In genomic region chr12:119183942-119184695, GRCh38 we compare ENCODE assay signal across 19 cellular contexts. TPM values are rescaled to one million over a fixed set of nuclear protein-coding genes. Genes with fewer than 3 reads are reported as not detected.
DNase-seq lines count a peak whose midpoint lies in the region; ATAC-seq and TF ChIP-seq lines count a peak whose summit lies in the region.
"Had no signal": no experiment of that assay in that cellular context is flagged by ENCODE, and none has a peak within 500 bp of the region (broad histone marks: within the 10 kb centered on the region; RNA-seq: fewer than 3 reads in every experiment).

No MANE protein-coding gene starts in this region.

- POLR2A ChIA-PET in MCF 10A (lab: Yijun Ruan, JAX) = no interaction called here

- H3K4me1 Mint-ChIP-seq in MCF 10A (ENCODE audit: insufficient read depth, unreplicated experiment) = peaks cover 7% of the 10 kb centered on the region

- TF ChIP-seq POLR2A in vagina (IDR thresholded peaks at IDR 0.05) = no peak

- H3K27ac ChIP-seq in psoas muscle (peak overlapping the region; percentile 96), vagina (peak overlapping the region; percentile 54)
- H3K27ac ChIP-seq: 22Rv1, BLaER1 had no signal

- H3K9me3 ChIP-seq in psoas muscle = no peaks in the 10 kb centered on the region
- H3K9me3 ChIP-seq in vagina = no peaks in the 10 kb centered on the region
- H3K9me3 ChIP-seq: BLaER1 had no signal

- H3K9me3 Mint-ChIP-seq in MCF 10A (ENCODE audit: unreplicated experiment) = no peaks in the 10 kb centered on the region
- H3K9me3 Mint-ChIP-seq: brain; natural killer cell treated with Interleukin-12 subunit alpha and Interleukin-12 subunit beta and Interleukin-15 and Interleukin-18, amount 100 ng/mL, for 72 hours had no signal

- BruUV-seq in MCF 10A (replicated peaks; lab: Mats Ljungman, UMichigan) = no TSS peak

- no peak overlapping the region for H3K27ac Mint-ChIP-seq in MCF 10A (ENCODE audit: low read depth, unreplicated experiment)
- H3K27ac Mint-ChIP-seq: natural killer cell treated with Interleukin-12 subunit alpha and Interleukin-12 subunit beta and Interleukin-15 and Interleukin-18, amount 100 ng/mL, for 72 hours had no signal

- DNase-seq in Right ventricle myocardium inferior (ENCODE audit: missing footprints) (peak; percentile 73), cardiac septum (ENCODE audit: low spot score) (no peak), hypothalamus (lab: John Stamatoyannopoulos, UW) (peak in 26 of 51 donors; percentile 3 to 62 (median 20)), psoas muscle (peak; percentile 64 to 89), vagina (ENCODE audit: extremely low spot score in 2 of 2) (no peak), SHP77 treated with DMSO at 0.1 percent for 48 hours (lab: John Stamatoyannopoulos, UW) (no peak), MCF 10A (ENCODE audit: unreplicated experiment) (no peak), HT-29 (ENCODE audit: low spot score) (no peak)
- DNase-seq: activated naive CD4-positive, alpha-beta T cell treated with anti-CD3 and anti-CD28 coated beads, Interleukin-2, amount 50 U/mL, for 16 hours; activated T-cell treated with anti-CD3 and anti-CD28 coated beads, Interleukin-2, amount 50 U/mL, for 1 hour; GF-D8; HCEC 1CT; MM.1S; NCI-H187 treated with DMSO at 0.1 percent for 48 hours; NCI-H524 had no signal

- H3K4me1 ChIP-seq in psoas muscle (peaks cover 33% of the 10 kb centered on the region), vagina (peaks cover 42% of the 10 kb centered on the region)

- H3K27me3 Mint-ChIP-seq in MCF 10A (ENCODE audit: insufficient read depth, unreplicated experiment) = no peaks in the 10 kb centered on the region

- WGBS in psoas muscle, 3 donors = 33 to 49% (median 38%) methylated on average over 9 of the region's 9 CpGs

- H3K27me3 ChIP-seq in psoas muscle (ENCODE audit: insufficient read depth in 3 of 3, low read length in 2 of 3) = no peaks in the 10 kb centered on the region
- no peaks in the 10 kb centered on the region for H3K27me3 ChIP-seq in vagina
- H3K27me3 ChIP-seq: BLaER1 had no signal

- peak overlapping the region; percentile 79 for H3K4me3 ChIP-seq in psoas muscle
- H3K4me3 ChIP-seq in vagina = peak overlapping the region in 1 of 2 donors; percentile 6
- H3K4me3 ChIP-seq: BLaER1 had no signal

- peak; percentile 65 for ATAC-seq in Right ventricle myocardium inferior
- peak; percentile 39 to 75 (median 70) for ATAC-seq in psoas muscle
- ATAC-seq: natural killer cell treated with Interleukin-12 subunit alpha and Interleukin-12 subunit beta and Interleukin-15 and Interleukin-18, amount 100 ng/mL, for 72 hours had no signal

- H3K36me3 ChIP-seq in psoas muscle (ENCODE audit: insufficient read depth in 1 of 2, low read depth in 1 of 2) (peaks cover 6 to 90% of the 10 kb centered on the region in 2 donors), vagina (no peaks in the 10 kb centered on the region)
- H3K36me3 ChIP-seq: BLaER1 had no signal

- no peak for TF ChIP-seq CTCF in psoas muscle (IDR thresholded peaks at IDR 0.05)
- TF ChIP-seq CTCF in vagina (IDR thresholded peaks at IDR 0.05) = no peak
- TF ChIP-seq CTCF in MCF 10A (IDR thresholded peaks at IDR 0.05; ENCODE audit: unreplicated experiment) = no peak

- CTCF ChIA-PET in MCF 10A (lab: Yijun Ruan, JAX) = no interaction called here

- intact Hi-C loops in Right ventricle myocardium inferior (cut with DNase I) (loop anchor here (2.0 to 5.0 kb wide), 3 partner anchors 63 to 229 kb away; no protein-coding TSS in a partner anchor), cardiac septum (cut with DNase I) (no loop called here), psoas muscle (cut with DNase I) (loop anchor here in 1 of 2 donors (10.0 kb wide), 1 partner anchor 411 kb away; the partner anchor contains the start of gene TMEM233), vagina (cut with DNase I) (no loop called here), MCF 10A (cut with micrococcal nuclease) (no loop called here)

- H3K36me3 Mint-ChIP-seq in MCF 10A (ENCODE audit: insufficient read depth, unreplicated experiment) = no peaks in the 10 kb centered on the region
- H3K36me3 Mint-ChIP-seq: brain; natural killer cell treated with Interleukin-12 subunit alpha and Interleukin-12 subunit beta and Interleukin-15 and Interleukin-18, amount 100 ng/mL, for 72 hours had no signal

- no peak overlapping the region for H3K4me3 Mint-ChIP-seq in MCF 10A (ENCODE audit: unreplicated experiment)
- H3K4me3 Mint-ChIP-seq: natural killer cell treated with Interleukin-12 subunit alpha and Interleukin-12 subunit beta and Interleukin-15 and Interleukin-18, amount 100 ng/mL, for 72 hours had no signal

RNA-seq across cellular contexts. Expression of gene HSPB8, which starts 5.4 kb away (rescaled TPM):
- total RNA-seq in Right ventricle myocardium inferior (572 TPM), cardiac septum (529 TPM), psoas muscle (1,000 to 10,000 TPM in 2 of 4 donors, 100 to 1,000 TPM in 2; 659 to 1,236 (median 1,042) TPM), vagina (58.4 TPM), MCF 10A (2022) (0.23 and 0.27 TPM in 2 replicates)
- 1,000 to 10,000 TPM in 1 of 3 donors, 100 to 1,000 TPM in 2; 398 to 1,629 (median 676) TPM for polyA plus RNA-seq in psoas muscle
- 0.05 and 0.13 TPM in 2 replicates for total RNA-seq in HT-29 (2014; rRNA removed; shearing (Covaris generic))
- total RNA-seq: natural killer cell treated with Interleukin-12 subunit alpha and Interleukin-12 subunit beta and Interleukin-15 and Interleukin-18, amount 100 ng/mL, for 72 hours had no signal

Comparison
In these comparisons a context has a peak if more than half of its experiments do, and no peak if none do; other contexts are left out.
1. DNase-seq: peak in Right ventricle myocardium inferior (single experiment), hypothalamus (26 of 51) and psoas muscle (2 of 2); none in cardiac septum (single experiment), vagina (0 of 2), SHP77 treated with DMSO at 0.1 percent for 48 hours (single experiment), MCF 10A (single experiment) and HT-29 (single experiment).
2. RNA of gene HSPB8, which starts 5.4 kb away (total RNA-seq): 659 to 1,236 TPM in psoas muscle, 572 TPM in Right ventricle myocardium inferior (single experiment), 529 TPM in cardiac septum (single experiment) and 58.4 TPM in vagina (single experiment); 0.23 to 0.27 TPM in MCF 10A and 0.05 to 0.13 TPM in HT-29; every median in the first group is over 10 times any median in the second.